ENCODE assay signal across 9 cellular contexts in the genomic region with DNA sequence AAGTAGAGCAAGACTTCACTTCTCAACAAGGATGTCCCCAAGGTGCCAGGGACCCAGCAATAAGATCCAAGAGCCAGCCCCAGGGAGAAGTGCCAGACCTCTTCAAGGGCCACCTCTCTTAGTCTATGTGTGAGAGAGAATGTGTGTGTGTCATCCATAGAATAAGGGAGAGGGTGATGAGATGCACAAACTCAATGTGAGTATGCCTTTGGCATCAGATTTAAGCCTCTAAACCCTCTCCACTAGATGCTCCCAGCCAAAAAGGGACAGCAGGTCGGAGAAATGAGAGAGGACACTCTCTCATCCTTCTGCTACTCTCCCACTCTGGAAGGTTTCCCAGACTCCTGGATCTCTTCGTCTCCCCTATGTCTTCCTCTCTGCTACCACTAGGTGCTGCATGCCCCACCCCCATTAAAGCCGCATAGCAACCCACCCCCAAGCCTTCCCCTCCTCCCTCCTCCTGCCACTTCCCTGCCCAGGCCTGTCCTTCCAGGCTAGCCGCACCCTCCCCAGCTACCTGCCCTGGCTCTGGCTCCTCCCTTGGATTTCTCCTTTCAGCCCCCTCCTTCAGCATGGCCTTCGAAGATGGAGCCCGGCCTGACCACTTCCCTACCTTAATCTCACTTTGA. TPM values are rescaled to one million over a fixed set of nuclear protein-coding genes. Genes with fewer than 3 reads are reported as not detected.
DNase-seq lines count a peak whose midpoint lies in the region; ATAC-seq, FAIRE-seq and TF ChIP-seq lines count a peak whose summit lies in the region.
"Had no signal": no experiment of that assay in that cellular context is flagged by ENCODE, and none has a peak within 500 bp of the region (broad histone marks: within the 10 kb centered on the region; RNA-seq: fewer than 3 reads in every experiment).

No MANE protein-coding gene starts in this region.

- no peaks in the 10 kb centered on the region for H3K27me3 Mint-ChIP-seq in naive thymus-derived CD4-positive, alpha-beta T cell

- H3K4me3 ChIP-seq in BLaER1 treated with 17β-estradiol and CSF1 and Interleukin-3, amounts not matched to agents 10 nM and 100 nM: peak overlapping the region in 4 of 10 experiments; percentile 44 to 89 (median 57); a peak in 4 of 20 replicates
- H3K4me3 ChIP-seq in naive thymus-derived CD4-positive, alpha-beta T cell (ENCODE audit: low read length): no peak overlapping the region
- H3K4me3 ChIP-seq: SJCRH30 had no signal

- H3K4me1 ChIP-seq in BLaER1 treated with 17β-estradiol and CSF1 and Interleukin-3, amounts not matched to agents 10 nM and 100 nM: peaks cover 44 to 75% (median 66%) of the 10 kb centered on the region in 10 experiments
- peaks cover 27 to 37% of the 10 kb centered on the region in 2 donors for H3K4me1 ChIP-seq in naive thymus-derived CD4-positive, alpha-beta T cell (ENCODE audit: control insufficient read depth in 2 of 2, insufficient read depth in 2 of 2, low read length in 2 of 2)

- no peak for ATAC-seq in naive thymus-derived CD4-positive, alpha-beta T cell
- ATAC-seq in GM18517 (IDR thresholded peaks at IDR 0.05; ENCODE audit: unreplicated experiment): no peak

- peak in 1 of 61 donors; percentile 62 for DNase-seq in caudate nucleus (lab: John Stamatoyannopoulos, UW)
- no peak for DNase-seq in naive thymus-derived CD4-positive, alpha-beta T cell
- no peak for DNase-seq in stimulated activated naive CD4-positive, alpha-beta T cell treated with Interleukin-2 at 50 U/mL for 16 hours (lab: John Stamatoyannopoulos, UW)
- no peak for DNase-seq in MV-4-11 (lab: John Stamatoyannopoulos, UW)
- DNase-seq in GM12891 (ENCODE audit: insufficient read length, low spot score): no peak

- peak overlapping the region in 10 of 11 experiments; percentile 67 to 96 (median 92); a peak in 18 of 22 replicates for H3K27ac ChIP-seq in BLaER1 treated with 17β-estradiol and CSF1 and Interleukin-3, amounts not matched to agents 10 nM and 100 nM
- H3K27ac ChIP-seq in KOPT-K1 (ENCODE audit: low read depth, low read length, poor library complexity, severe bottlenecking) (peak overlapping the region; percentile 62), caudate nucleus (ENCODE audit: low read depth, low read length) (peak overlapping the region; percentile 80)
- peak overlapping the region; percentile 66 for H3K27ac ChIP-seq in naive thymus-derived CD4-positive, alpha-beta T cell (ENCODE audit: low read depth, low read length)
- H3K27ac ChIP-seq: SJCRH30 had no signal

- CTCF ChIA-PET in naive thymus-derived CD4-positive, alpha-beta T cell (lab: Charles Lee): interaction anchor here (0.6 kb wide), 2 partner anchors 19 to 37 kb away, joined by 3 to 4 read pairs; no protein-coding TSS in a partner anchor

- H3K36me3 ChIP-seq in BLaER1 treated with 17β-estradiol and CSF1 and Interleukin-3, amounts not matched to agents 10 nM and 100 nM: peaks cover 0 to 20% (median 0%) of the 10 kb centered on the region in 11 experiments; a peak in 8 of 22 replicates
- no peaks in the 10 kb centered on the region for H3K36me3 ChIP-seq in KOPT-K1 (ENCODE audit: insufficient read depth, low read length)
- H3K36me3 ChIP-seq in naive thymus-derived CD4-positive, alpha-beta T cell (ENCODE audit: control insufficient read depth in 2 of 3, insufficient read depth in 3 of 3, low read length in 3 of 3): peaks cover 0 to 6% (median 0%) of the 10 kb centered on the region in 3 experiments
- H3K36me3 ChIP-seq: SJCRH30 had no signal

- peak overlapping the region; percentile 50 to 91 (median 86); a peak in 16 of 22 replicates for H3K9ac ChIP-seq in BLaER1 treated with 17β-estradiol and CSF1 and Interleukin-3, amounts not matched to agents 10 nM and 100 nM

- intact Hi-C loops in naive thymus-derived CD4-positive, alpha-beta T cell (cut with micrococcal nuclease): loop anchor here (5.0 kb wide), 1 partner anchor 278 kb away; the partner anchor contains the start of gene TARBP2 (in 2 of the 2)

- TF ChIP-seq POLR2A in GM12891 (IDR thresholded peaks at IDR 0.05; ENCODE audit: low read depth, low read length): no peak

- peaks cover 34 to 72% (median 65%) of the 10 kb centered on the region in 7 donors for H3K4me1 Mint-ChIP-seq in naive thymus-derived CD4-positive, alpha-beta T cell

- H4K20me1 ChIP-seq in BLaER1 treated with 17β-estradiol and CSF1 and Interleukin-3, amounts not matched to agents 10 nM and 100 nM: no peaks in the 10 kb centered on the region

- H3K9me3 Mint-ChIP-seq in naive thymus-derived CD4-positive, alpha-beta T cell: peaks cover 0 to 4% (median 0%) of the 10 kb centered on the region in 11 donors

- POLR2A ChIA-PET in naive thymus-derived CD4-positive, alpha-beta T cell (lab: Charles Lee): interaction anchor here (0.6 to 2.7 kb wide), 6 partner anchors 9 to 42 kb away, joined by 3 to 9 read pairs (median 3); no protein-coding TSS in a partner anchor

- peak overlapping the region; percentile 69 to 89 (median 84) for H3K27ac Mint-ChIP-seq in naive thymus-derived CD4-positive, alpha-beta T cell

- peaks cover 0 to 10% (median 0%) of the 10 kb centered on the region in 5 donors for H3K36me3 Mint-ChIP-seq in naive thymus-derived CD4-positive, alpha-beta T cell

- H3K9me3 ChIP-seq in BLaER1 treated with 17β-estradiol and CSF1 and Interleukin-3, amounts not matched to agents 10 nM and 100 nM (replicated peaks in 1 of 11): no peaks in the 10 kb centered on the region
- H3K9me3 ChIP-seq in KOPT-K1 (ENCODE audit: insufficient read depth, low read length, poor library complexity, severe bottlenecking): no peaks in the 10 kb centered on the region
- H3K9me3 ChIP-seq in naive thymus-derived CD4-positive, alpha-beta T cell (ENCODE audit: control insufficient read depth in 2 of 3, low read length in 3 of 3): no peaks in the 10 kb centered on the region
- H3K9me3 ChIP-seq: SJCRH30 had no signal

- FAIRE-seq in GM12891 (lab: Jason Lieb, UNC): no peak

- peak overlapping the region; percentile 81 to 99 (median 97) for H3K4me2 ChIP-seq in BLaER1 treated with 17β-estradiol and CSF1 and Interleukin-3, amounts not matched to agents 10 nM and 100 nM

- peak overlapping the region; percentile 33 to 100 (median 78) for H3K4me3 Mint-ChIP-seq in naive thymus-derived CD4-positive, alpha-beta T cell

- no peaks in the 10 kb centered on the region for H3K27me3 ChIP-seq in BLaER1 treated with 17β-estradiol and CSF1 and Interleukin-3, amounts not matched to agents 10 nM and 100 nM
- no peaks in the 10 kb centered on the region for H3K27me3 ChIP-seq in naive thymus-derived CD4-positive, alpha-beta T cell (ENCODE audit: control insufficient read depth in 2 of 2, insufficient read depth in 2 of 2, low read length in 2 of 2)

TF ChIP-seq in GM12891, 5 proteins besides CTCF, POLR2A, EP300 and RAD21:
- TF ChIP-seq POU2F2 (IDR thresholded peaks at IDR 0.05; ENCODE audit: low read depth, low read length) (no peak), SPI1 (IDR thresholded peaks at IDR 0.05; ENCODE audit: low read depth, low read length) (no peak), TAF1 (IDR thresholded peaks at IDR 0.05; ENCODE audit: low read depth, low read length) (no peak), POLR2AphosphoS5 (IDR thresholded peaks at IDR 0.05; ENCODE audit: low read depth, low read length) (no peak), PAX5 (IDR thresholded peaks at IDR 0.05; ENCODE audit: insufficient read depth, low read length, severe bottlenecking) (no peak)

RNA-seq across cellular contexts. Expression of gene RARG, which starts 7.6 kb away (rescaled TPM):
- total RNA-seq in naive thymus-derived CD4-positive, alpha-beta T cell: 10 to 100 TPM; 22.4 to 73.1 (median 57.4) TPM
- polyA plus RNA-seq in naive thymus-derived CD4-positive, alpha-beta T cell: 10 to 100 TPM in 1 of 2 donors, 1 to 10 TPM in 1; 6.4 to 17.2 TPM
- 4.0 TPM for polyA plus RNA-seq in GM12891 (2012; ENCODE audit: low read depth, missing spikeins)

RNA-seq across cellular contexts. Expression of gene ITGB7, which starts 17.3 kb away (rescaled TPM):
- 100 to 1,000 TPM; 208 to 760 (median 408) TPM for total RNA-seq in naive thymus-derived CD4-positive, alpha-beta T cell
- polyA plus RNA-seq in naive thymus-derived CD4-positive, alpha-beta T cell: 100 to 1,000 TPM; 191 to 205 TPM
- polyA plus RNA-seq in GM12891 (2012; ENCODE audit: low read depth, missing spikeins): 154 TPM
- total RNA-seq: SJCRH30 had no signal

RNA-seq across cellular contexts. Expression of gene CSAD, which starts 43.7 kb away (rescaled TPM):
- total RNA-seq in naive thymus-derived CD4-positive, alpha-beta T cell: 10 to 100 TPM; 34.1 to 76.3 (median 69.1) TPM
- polyA plus RNA-seq in naive thymus-derived CD4-positive, alpha-beta T cell: 1 to 10 TPM; 1.3 to 2.1 TPM
- 8.6 TPM for polyA plus RNA-seq in GM12891 (2012; ENCODE audit: low read depth, missing spikeins)

RNA-seq across cellular contexts. Expression of gene ESPL1, which starts 43.7 kb away (rescaled TPM):
- total RNA-seq in naive thymus-derived CD4-positive, alpha-beta T cell: 10 to 100 TPM in 1 of 5 experiments, 1 to 10 TPM in 2, under 1 TPM in 2; 0.08 to 65.4 (median 1.1) TPM
- not detected for polyA plus RNA-seq in naive thymus-derived CD4-positive, alpha-beta T cell
- 11.6 TPM for polyA plus RNA-seq in GM12891 (2012; ENCODE audit: low read depth, missing spikeins)

RNA-seq across cellular contexts. Expression of gene ZNF740, which starts 43.9 kb away (rescaled TPM):
- total RNA-seq in naive thymus-derived CD4-positive, alpha-beta T cell: 100 to 1,000 TPM in 2 of 5 experiments, 10 to 100 TPM in 3; 37.2 to 135 (median 49.5) TPM
- polyA plus RNA-seq in naive thymus-derived CD4-positive, alpha-beta T cell: 1 to 10 TPM; 3.6 to 3.8 TPM
- 10.6 TPM for polyA plus RNA-seq in GM12891 (2012; ENCODE audit: low read depth, missing spikeins)
